In genomic region chr21:16082038-16082816, GRCh38 we compare ENCODE assay signal across 8 cellular contexts.
DNase-seq lines count a peak whose midpoint lies in the region; ATAC-seq, FAIRE-seq and TF ChIP-seq lines count a peak whose summit lies in the region.

No MANE protein-coding gene starts in this region.

- H3K27ac ChIP-seq in dorsolateral prefrontal cortex (peak overlapping the region; percentile 49 to 99 (median 97)), pancreas (no peak overlapping the region)

- H3K27me3 ChIP-seq in dorsolateral prefrontal cortex = no peaks in the 10 kb centered on the region
- H3K27me3 ChIP-seq in pancreas = no peaks in the 10 kb centered on the region

- H3K36me3 ChIP-seq in pancreas = no peaks in the 10 kb centered on the region

- DNase-seq in NCI-H2171 (lab: John Stamatoyannopoulos, UW) (peak; percentile 5), dorsolateral prefrontal cortex (no peak), pancreas (no peak), iPS-NIHi11 (ENCODE audit: low spot score) (no peak), NCI-H187 treated with DMSO at 0.1 percent for 48 hours (lab: John Stamatoyannopoulos, UW) (no peak), omental fat pad (ENCODE audit: low spot score) (no peak)
- DNase-seq in activated T-helper 1 cell treated with anti-CD3 and anti-CD28 coated beads, Interleukin-12 subunit alpha, Interleukin-12 subunit beta, Interleukin-2, Interleukin-4 antibody, amounts not matched to agents 30 ng/mL and 10 ng/mL and 1 ng/mL, durations not matched to agents 14 hours and 24 hours and 36 hours (ENCODE audit: low spot score) = no peak

- peak; percentile 42 to 90 (median 67) for TF ChIP-seq CTCF in dorsolateral prefrontal cortex (IDR thresholded peaks at IDR 0.05 in 54 of 56, conservative IDR thresholded peaks at IDR 0.05 in 2 of 56; ENCODE audit: low read depth in 1 of 56, partially characterized antibody in 56 of 56)
- TF ChIP-seq CTCF in pancreas (IDR thresholded peaks at IDR 0.05) = peak in 3 of 4 donors; percentile 18 to 38 (median 33)
- TF ChIP-seq CTCF in omental fat pad (IDR thresholded peaks at IDR 0.05) = no peak

- H3K4me1 Mint-ChIP-seq in activated T-helper 1 cell treated with anti-CD3 and anti-CD28 coated beads, Interleukin-12 subunit alpha, Interleukin-12 subunit beta, Interleukin-2, Interleukin-4 antibody, amounts not matched to agents 30 ng/mL and 10 ng/mL and 1 ng/mL, durations not matched to agents 14 hours and 24 hours and 36 hours (ENCODE audit: low read depth) = no peaks in the 10 kb centered on the region

- no peaks in the 10 kb centered on the region for H3K9me3 ChIP-seq in pancreas

- WGBS in pancreas, 2 donors = 37 to 44% methylated on average over 6 of the region's 6 CpGs

- no peaks in the 10 kb centered on the region for H3K36me3 Mint-ChIP-seq in activated T-helper 1 cell treated with anti-CD3 and anti-CD28 coated beads, Interleukin-12 subunit alpha, Interleukin-12 subunit beta, Interleukin-2, Interleukin-4 antibody, amounts not matched to agents 30 ng/mL and 10 ng/mL and 1 ng/mL, durations not matched to agents 14 hours and 24 hours and 36 hours (ENCODE audit: low read depth)

- H3K4me3 ChIP-seq in dorsolateral prefrontal cortex = peak overlapping the region in 56 of 59 donors; percentile 0 to 60 (median 38)
- no peak overlapping the region for H3K4me3 ChIP-seq in pancreas

- H3K27ac Mint-ChIP-seq in activated T-helper 1 cell treated with anti-CD3 and anti-CD28 coated beads, Interleukin-12 subunit alpha, Interleukin-12 subunit beta, Interleukin-2, Interleukin-4 antibody, amounts not matched to agents 30 ng/mL and 10 ng/mL and 1 ng/mL, durations not matched to agents 14 hours and 24 hours and 36 hours = no peak overlapping the region

- H3K9me3 Mint-ChIP-seq in activated T-helper 1 cell treated with anti-CD3 and anti-CD28 coated beads, Interleukin-12 subunit alpha, Interleukin-12 subunit beta, Interleukin-2, Interleukin-4 antibody, amounts not matched to agents 30 ng/mL and 10 ng/mL and 1 ng/mL, durations not matched to agents 14 hours and 24 hours and 36 hours = no peaks in the 10 kb centered on the region

- intact Hi-C loops in dorsolateral prefrontal cortex (cut with DNase I) = loop anchor here (5.0 to 10.0 kb wide), 4 partner anchors 113 to 453 kb away; no protein-coding TSS in a partner anchor
- intact Hi-C loops in pancreas (cut with DNase I) = no loop called here
- intact Hi-C loops in activated T-helper 1 cell treated with anti-CD3 and anti-CD28 coated beads, Interleukin-12 subunit alpha, Interleukin-12 subunit beta, Interleukin-2, Interleukin-4 antibody, amounts not matched to agents 30 ng/mL and 10 ng/mL and 1 ng/mL, durations not matched to agents 14 hours and 24 hours and 36 hours (cut with micrococcal nuclease) = loop anchor here (2.0 kb wide), 1 partner anchor 249 kb away; no protein-coding TSS in a partner anchor

- no peaks in the 10 kb centered on the region for H3K4me1 ChIP-seq in pancreas

- FAIRE-seq in pancreas (lab: Jason Lieb, UNC) = peak; percentile 89

- no peaks in the 10 kb centered on the region for H3K27me3 Mint-ChIP-seq in activated T-helper 1 cell treated with anti-CD3 and anti-CD28 coated beads, Interleukin-12 subunit alpha, Interleukin-12 subunit beta, Interleukin-2, Interleukin-4 antibody, amounts not matched to agents 30 ng/mL and 10 ng/mL and 1 ng/mL, durations not matched to agents 14 hours and 24 hours and 36 hours (ENCODE audit: insufficient read depth)

- no peak overlapping the region for H3K4me3 Mint-ChIP-seq in activated T-helper 1 cell treated with anti-CD3 and anti-CD28 coated beads, Interleukin-12 subunit alpha, Interleukin-12 subunit beta, Interleukin-2, Interleukin-4 antibody, amounts not matched to agents 30 ng/mL and 10 ng/mL and 1 ng/mL, durations not matched to agents 14 hours and 24 hours and 36 hours

- ATAC-seq in GM18909 (IDR thresholded peaks at IDR 0.05; ENCODE audit: poor library complexity, unreplicated experiment) = peak; percentile 51
- peak in 2 of 4 donors; percentile 38 to 48 for ATAC-seq in pancreas
- no peak for ATAC-seq in omental fat pad (ENCODE audit: low FRiP score)

Comparison
In these comparisons a context has a peak if more than half of its experiments do, and no peak if none do; other contexts are left out.
1. H3K27ac ChIP-seq: peak in dorsolateral prefrontal cortex (59 of 59); none in pancreas (0 of 4).
2. H3K4me3 ChIP-seq: peak in dorsolateral prefrontal cortex (56 of 59); none in pancreas (0 of 4).
3. CTCF ChIP-seq: peak in dorsolateral prefrontal cortex (56 of 56) and pancreas (3 of 4); none in omental fat pad (0 of 3).
4. intact Hi-C loops: an anchor here in dorsolateral prefrontal cortex (5.0 to 10.0 kb wide) and activated T-helper 1 cell treated with anti-CD3 and anti-CD28 coated beads, Interleukin-12 subunit alpha, Interleukin-12 subunit beta, Interleukin-2, Interleukin-4 antibody, amounts not matched to agents 30 ng/mL and 10 ng/mL and 1 ng/mL, durations not matched to agents 14 hours and 24 hours and 36 hours (2.0 kb wide); none called in pancreas.